ENCODE assay signal across 17 cellular contexts in genomic region chr11:123073343-123074057, GRCh38.
"Had no signal": no experiment of that assay in that cellular context is flagged by ENCODE, and none has a peak within 500 bp of the region (broad histone marks: within the 10 kb centered on the region; RNA-seq: fewer than 3 reads in every experiment).

No MANE protein-coding gene starts in this region.

- H3K36me3 ChIP-seq: brain microvascular endothelial cell had no signal

- H3K27ac Mint-ChIP-seq: activated naive CD4-positive, alpha-beta T cell treated with anti-CD3 and anti-CD28 coated beads for 36 hours; activated T-helper 1 cell treated with anti-CD3 and anti-CD28 coated beads, Interleukin-12 subunit alpha, Interleukin-12 subunit beta, Interleukin-2, Interleukin-4 antibody, amounts not matched to agents 30 ng/mL and 10 ng/mL and 1 ng/mL, durations not matched to agents 14 hours and 24 hours and 36 hours; stimulated activated naive CD8-positive, alpha-beta T cell treated with anti-CD3 and anti-CD28 coated beads, Interleukin-15, Interleukin-2, amounts not matched to agents 100 ng/mL and 50 ng/mL, for 24 hours had no signal

- H3K4me3 ChIP-seq: SJCRH30, testis, upper lobe of right lung had no signal

- H3K27me3 ChIP-seq: brain microvascular endothelial cell, SJCRH30, testis, upper lobe of right lung had no signal

- H3K9me3 ChIP-seq: SJCRH30, testis, upper lobe of right lung had no signal

- H3K4me1 ChIP-seq: SJCRH30, testis, upper lobe of right lung had no signal

- H3K4me3 Mint-ChIP-seq: activated naive CD4-positive, alpha-beta T cell treated with anti-CD3 and anti-CD28 coated beads for 36 hours; activated T-helper 1 cell treated with anti-CD3 and anti-CD28 coated beads, Interleukin-12 subunit alpha, Interleukin-12 subunit beta, Interleukin-2, Interleukin-4 antibody, amounts not matched to agents 30 ng/mL and 10 ng/mL and 1 ng/mL, durations not matched to agents 14 hours and 24 hours and 36 hours; stimulated activated naive CD8-positive, alpha-beta T cell treated with anti-CD3 and anti-CD28 coated beads, Interleukin-15, Interleukin-2, amounts not matched to agents 100 ng/mL and 50 ng/mL, for 24 hours had no signal

- H3K27me3 Mint-ChIP-seq: stimulated activated naive CD8-positive, alpha-beta T cell treated with anti-CD3 and anti-CD28 coated beads, Interleukin-15, Interleukin-2, amounts not matched to agents 100 ng/mL and 50 ng/mL, for 24 hours had no signal

- DNase-seq: activated CD4-positive, CD25-positive, alpha-beta regulatory T cell; activated naive CD4-positive, alpha-beta T cell treated with anti-CD3 and anti-CD28 coated beads for 36 hours; amygdala; brain microvascular endothelial cell; cerebellar nuclear complex; dermis blood vessel endothelial cell; erythroblast; hippocampal formation; kidney glomerular epithelial cell; SJCRH30; stimulated activated CD4-positive, alpha-beta T cell treated with anti-CD3 and anti-CD28 coated beads, Interleukin-4, amount 100 ng/mL, for 1 hour; stimulated activated CD8-positive, alpha-beta memory T cell treated with anti-CD3 and anti-CD28 coated beads, Interleukin-4, amount 100 ng/mL, for 48 hours; SW 1271; testis; upper lobe of right lung had no signal

- H3K27ac ChIP-seq: brain microvascular endothelial cell, SJCRH30, testis, upper lobe of right lung had no signal

- ATAC-seq: upper lobe of right lung had no signal

- H3K9me3 Mint-ChIP-seq: activated naive CD4-positive, alpha-beta T cell treated with anti-CD3 and anti-CD28 coated beads for 36 hours; activated T-helper 1 cell treated with anti-CD3 and anti-CD28 coated beads, Interleukin-12 subunit alpha, Interleukin-12 subunit beta, Interleukin-2, Interleukin-4 antibody, amounts not matched to agents 30 ng/mL and 10 ng/mL and 1 ng/mL, durations not matched to agents 14 hours and 24 hours and 36 hours; stimulated activated naive CD8-positive, alpha-beta T cell treated with anti-CD3 and anti-CD28 coated beads, Interleukin-15, Interleukin-2, amounts not matched to agents 100 ng/mL and 50 ng/mL, for 24 hours had no signal
